In the genomic region with DNA sequence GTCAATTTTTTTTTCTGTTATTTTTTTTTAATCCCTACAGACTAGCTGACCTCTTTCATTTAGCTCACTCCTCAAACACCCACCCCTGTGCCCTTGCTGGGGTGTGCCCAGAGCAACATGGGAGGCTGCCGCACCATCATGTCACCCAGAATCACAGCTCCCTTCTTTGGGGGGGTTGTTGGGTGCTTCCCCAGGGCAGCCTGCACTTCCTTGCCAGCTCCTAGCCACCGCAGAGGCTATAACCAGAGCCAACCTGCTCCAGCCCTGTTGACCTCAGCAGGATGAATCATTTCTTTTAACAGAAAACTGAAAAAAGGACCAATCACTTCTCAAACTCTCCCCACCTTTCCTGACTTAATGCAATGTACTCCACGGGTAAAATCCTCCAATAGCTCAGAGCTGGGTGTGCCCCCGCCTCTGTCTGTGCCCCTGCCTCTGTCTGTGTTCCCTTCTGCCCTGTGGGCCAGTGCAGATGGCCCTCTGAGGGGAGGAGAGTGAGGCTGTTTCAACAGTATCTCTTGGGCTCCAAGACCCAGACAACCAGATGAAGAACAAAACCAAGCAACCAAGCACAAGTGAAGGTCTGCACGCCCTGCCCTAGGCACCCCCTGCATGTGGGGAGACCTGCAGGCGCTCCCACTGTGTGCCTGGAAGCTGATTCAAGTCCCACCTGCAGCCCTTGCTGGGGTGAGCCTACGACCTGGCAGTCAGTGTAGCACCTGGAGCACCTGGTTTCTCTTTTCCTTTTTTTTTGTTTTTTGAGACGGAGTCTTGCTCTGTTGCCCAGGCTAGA, we compare ENCODE assay signal across 14 cellular contexts.
DNase-seq lines count a peak whose midpoint lies in the region; ATAC-seq, FAIRE-seq and TF ChIP-seq lines count a peak whose summit lies in the region.
"Had no signal": no experiment of that assay in that cellular context is flagged by ENCODE, and none has a peak within 500 bp of the region (broad histone marks: within the 10 kb centered on the region; RNA-seq: fewer than 3 reads in every experiment).

No MANE protein-coding gene starts in this region.

- CTCF ChIA-PET in RWPE1 (lab: Yijun Ruan, JAX) = interaction anchor here (0.5 to 0.9 kb wide), 3 partner anchors 21 to 225 kb away, joined by 3 to 4 read pairs (median 4); no protein-coding TSS in a partner anchor

- FAIRE-seq in kidney (lab: Jason Lieb, UNC) = no peak
- FAIRE-seq: islet of Langerhans had no signal

- H3K27me3 ChIP-seq in tibial artery = no peaks in the 10 kb centered on the region
- H3K27me3 ChIP-seq: neutrophil had no signal

- ATAC-seq in GM19463 (IDR thresholded peaks at IDR 0.05; ENCODE audit: unreplicated experiment) = no peak

- H3K27ac ChIP-seq in RWPE1 = peak overlapping the region; percentile 88
- no peak overlapping the region for H3K27ac ChIP-seq in kidney (ENCODE audit: low read depth in 2 of 2, low read length in 2 of 2)
- H3K27ac ChIP-seq in tibial artery = no peak overlapping the region
- H3K27ac ChIP-seq: epithelial cell of prostate, HL-60, neutrophil had no signal

- intact Hi-C loops in kidney (cut with DNase I) (no loop called here), tibial artery (cut with DNase I; ENCODE audit: low total_unique reads) (no loop called here)

- H3K36me3 ChIP-seq in kidney (ENCODE audit: control insufficient read depth in 1 of 2, insufficient read depth in 2 of 2, low read length in 2 of 2) = peaks cover 4 to 10% of the 10 kb centered on the region in 2 donors
- peaks cover 0 to 29% (median 10%) of the 10 kb centered on the region in 3 donors for H3K36me3 ChIP-seq in tibial artery

- TF ChIP-seq CTCF in RWPE1 (conservative IDR thresholded peaks at IDR 0.05; ENCODE audit: low read depth) (no peak), kidney (IDR thresholded peaks at IDR 0.05; ENCODE audit: borderline replicate concordance, extremely low read depth, insufficient read depth) (no peak), tibial artery (IDR thresholded peaks at IDR 0.05) (no peak)

- peaks cover 2 to 8% of the 10 kb centered on the region in 2 donors for H3K4me1 ChIP-seq in kidney (ENCODE audit: control insufficient read depth in 1 of 2, insufficient read depth in 1 of 2, low read depth in 1 of 2, low read length in 2 of 2)
- peaks cover 0 to 16% (median 9%) of the 10 kb centered on the region in 4 donors for H3K4me1 ChIP-seq in tibial artery

- peak; percentile 1 to 5 for DNase-seq in activated T-cell treated with anti-CD3 and anti-CD28 coated beads, Interleukin-2, amount 50 U/mL, for 48 hours
- DNase-seq in activated T-cell treated with anti-CD3 and anti-CD28 coated beads, Interleukin-2, amount 50 U/mL, for 1 hour = no peak
- DNase-seq in RWPE1 (ENCODE audit: low spot score) (peak; percentile 61), kidney (peak; percentile 58), tibial artery (peak; percentile 17 to 43), DMS53 (lab: John Stamatoyannopoulos, UW) (no peak), NCI-H1436 (lab: John Stamatoyannopoulos, UW) (no peak)
- DNase-seq: NCI-H1417 treated with DMSO at 0.1 percent for 48 hours; stimulated activated CD4-positive, alpha-beta T cell treated with anti-CD3 and anti-CD28 coated beads, Interleukin-1b, Interleukin-23, amount 100 ng/mL, for 48 hours had no signal

- H3K9ac ChIP-seq in kidney (ENCODE audit: low read length in 2 of 2) = no peak overlapping the region

- H3K4me3 ChIP-seq in kidney (ENCODE audit: low read length in 2 of 2) (no peak overlapping the region), tibial artery (no peak overlapping the region)

- no peaks in the 10 kb centered on the region for H3K9me3 ChIP-seq in kidney (ENCODE audit: control insufficient read depth in 1 of 2, low read length in 2 of 2)
- H3K9me3 ChIP-seq in tibial artery = no peaks in the 10 kb centered on the region
- H3K9me3 ChIP-seq: neutrophil had no signal

- POLR2A ChIA-PET in RWPE1 (lab: Yijun Ruan, JAX; ENCODE audit: low non-redundant PET) = interaction anchor here (0.7 kb wide), 1 partner anchor 325 kb away, joined by 3 read pairs; no protein-coding TSS in a partner anchor

Comparison
In these comparisons a context has a peak if more than half of its experiments do, and no peak if none do; other contexts are left out.
1. DNase-seq: peak in activated T-cell treated with anti-CD3 and anti-CD28 coated beads, Interleukin-2, amount 50 U/mL, for 48 hours (2 of 2), RWPE1 (single experiment), kidney (single experiment) and tibial artery (2 of 2); none in activated T-cell treated with anti-CD3 and anti-CD28 coated beads, Interleukin-2, amount 50 U/mL, for 1 hour (single experiment), DMS53 (single experiment) and NCI-H1436 (single experiment).